In the genomic region with DNA sequence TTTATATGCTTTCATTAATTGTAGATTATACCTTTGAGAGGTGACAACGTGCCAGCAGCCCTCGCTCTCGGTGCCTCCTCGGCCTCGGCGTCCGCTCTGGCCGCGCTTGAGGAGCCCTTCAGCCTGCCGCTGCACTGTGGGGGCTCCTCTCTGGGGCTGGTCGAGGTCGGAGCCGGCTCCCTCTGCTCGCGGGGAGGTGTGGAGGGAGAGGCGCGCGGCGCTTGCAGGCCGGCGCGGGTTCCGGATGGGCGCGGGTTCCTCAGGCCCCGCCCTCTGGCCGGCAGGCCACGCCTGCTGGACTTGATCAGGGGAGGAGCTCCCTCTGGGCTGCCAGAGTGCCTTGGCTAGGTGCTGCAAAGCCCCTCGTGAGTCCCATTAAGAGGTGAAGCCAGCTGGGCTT, we compare ENCODE assay signal across 22 cellular contexts.
DNase-seq lines count a peak whose midpoint lies in the region; ATAC-seq, FAIRE-seq and TF ChIP-seq lines count a peak whose summit lies in the region.
"Had no signal": no experiment of that assay in that cellular context is flagged by ENCODE, and none has a peak within 500 bp of the region (broad histone marks: within the 10 kb centered on the region; RNA-seq: fewer than 3 reads in every experiment).

No MANE protein-coding gene starts in this region.

- no peaks in the 10 kb centered on the region for H3K36me3 Mint-ChIP-seq in nephron progenitor cell (ENCODE audit: low read depth)
- H3K36me3 Mint-ChIP-seq: CD4-positive, alpha-beta memory T cell had no signal

- H3K4me1 ChIP-seq in kidney (ENCODE audit: control insufficient read depth in 1 of 2, insufficient read depth in 1 of 2, low read depth in 1 of 2, low read length in 2 of 2) (no peaks in the 10 kb centered on the region), testis (no peaks in the 10 kb centered on the region), BE2C (no peaks in the 10 kb centered on the region)
- H3K4me1 ChIP-seq: A549 had no signal

- no peak for ATAC-seq in HG03025 (IDR thresholded peaks at IDR 0.05; ENCODE audit: low FRiP score, unreplicated experiment)
- ATAC-seq: A549 had no signal

- H3K4me3 ChIP-seq in kidney (ENCODE audit: low read length in 2 of 2) (no peak overlapping the region), testis (peak overlapping the region; percentile 26 to 46), BE2C (ENCODE audit: low read depth, low read length) (no peak overlapping the region)
- H3K4me3 ChIP-seq: A549 had no signal

- H3K27me3 ChIP-seq in testis, result no peaks in the 10 kb centered on the region
- no peaks in the 10 kb centered on the region for H3K27me3 ChIP-seq in BE2C

- H3K36me3 ChIP-seq in kidney (ENCODE audit: control insufficient read depth in 1 of 2, insufficient read depth in 2 of 2, low read length in 2 of 2) (no peaks in the 10 kb centered on the region), testis (ENCODE audit: low read depth, missing control alignments) (no peaks in the 10 kb centered on the region), BE2C (no peaks in the 10 kb centered on the region)

- H3K4me1 Mint-ChIP-seq in nephron progenitor cell, result no peaks in the 10 kb centered on the region
- H3K4me1 Mint-ChIP-seq: CD4-positive, alpha-beta memory T cell had no signal

- H3K9me3 ChIP-seq in kidney (ENCODE audit: control insufficient read depth in 1 of 2, low read length in 2 of 2) (no peaks in the 10 kb centered on the region), testis (no peaks in the 10 kb centered on the region), BE2C (no peaks in the 10 kb centered on the region)
- H3K9me3 ChIP-seq: A549 had no signal

- no peak overlapping the region for H3K9ac ChIP-seq in kidney (ENCODE audit: low read length in 2 of 2)

- no peak overlapping the region for H3K27ac ChIP-seq in kidney (ENCODE audit: low read depth in 2 of 2, low read length in 2 of 2)
- no peak overlapping the region for H3K27ac ChIP-seq in testis
- H3K27ac ChIP-seq: A549 had no signal

- H3K4me3 Mint-ChIP-seq in nephron progenitor cell, result no peak overlapping the region
- H3K4me3 Mint-ChIP-seq: CD4-positive, alpha-beta memory T cell had no signal

- intact Hi-C loops in kidney (cut with DNase I), result no loop called here
- intact Hi-C loops in testis (cut with DNase I; ENCODE audit: low total_unique reads), result no loop called here

- 71 to 72% methylated on average over 17 to 28 of the region's 29 CpGs for WGBS in testis, 2 donors

- peak; percentile 15 for DNase-seq in HuH-7 (ENCODE audit: low spot score)
- peak; percentile 59 for DNase-seq in kidney
- DNase-seq in nephron progenitor cell, result no peak
- DNase-seq in testis, result peak; percentile 36
- DNase-seq in D721Med (ENCODE audit: insufficient read length, low spot score), result no peak
- DNase-seq in BE2C, result no peak
- DNase-seq: 8988T, ACHN, AML-193, C1 segment of cervical spinal cord, Calu3, COR-L47, DMS153, DND-41, GOT3, H7, HCEC 1CT had no signal

- H3K9me3 Mint-ChIP-seq in nephron progenitor cell, result peaks cover 20% of the 10 kb centered on the region

- no peak for FAIRE-seq in kidney (lab: Jason Lieb, UNC)
- no peak for FAIRE-seq in D721Med (lab: Jason Lieb, UNC)
- FAIRE-seq: A549, G401.6, GM12892 had no signal

- H3K27ac Mint-ChIP-seq in nephron progenitor cell, result peak overlapping the region; percentile 84
- H3K27ac Mint-ChIP-seq: CD4-positive, alpha-beta memory T cell had no signal

- H3K27me3 Mint-ChIP-seq in nephron progenitor cell (ENCODE audit: low read depth, poor library complexity), result no peaks in the 10 kb centered on the region
- H3K27me3 Mint-ChIP-seq: CD4-positive, alpha-beta memory T cell had no signal

- no peak for TF ChIP-seq POLR2A in testis (IDR thresholded peaks at IDR 0.05)

- no peak for TF ChIP-seq CTCF in kidney (IDR thresholded peaks at IDR 0.05; ENCODE audit: borderline replicate concordance, extremely low read depth, insufficient read depth)
- no peak for TF ChIP-seq CTCF in nephron progenitor cell (IDR thresholded peaks at IDR 0.05)
- no peak for TF ChIP-seq CTCF in testis (IDR thresholded peaks at IDR 0.05)
- TF ChIP-seq CTCF in D721Med (IDR thresholded peaks at IDR 0.05; ENCODE audit: insufficient read depth, missing control alignments), result no peak
- TF ChIP-seq CTCF in BE2C (IDR thresholded peaks at IDR 0.05; ENCODE audit: low read depth, low read length), result no peak

Comparison
In these comparisons a context has a peak if more than half of its experiments do, and no peak if none do; other contexts are left out.
1. DNase-seq: peak in HuH-7 (single experiment), kidney (single experiment) and testis (single experiment); none in nephron progenitor cell (single experiment), D721Med (single experiment) and BE2C (single experiment).
2. H3K4me3 ChIP-seq: peak in testis (2 of 2); none in kidney (0 of 2) and BE2C (single experiment).